22 cellular contexts compared by ENCODE assay signal in genomic region chr5:111172504-111172903, GRCh38.
DNase-seq lines count a peak whose midpoint lies in the region; TF ChIP-seq lines count a peak whose summit lies in the region.
"Had no signal": no experiment of that assay in that cellular context is flagged by ENCODE, and none has a peak within 500 bp of the region (broad histone marks: within the 10 kb centered on the region; RNA-seq: fewer than 3 reads in every experiment).

No MANE protein-coding gene starts in this region.

- H3K4me3 ChIP-seq in choroid plexus epithelial cell (ENCODE audit: low read depth, low read length), result no peak overlapping the region
- H3K4me3 ChIP-seq: colonic mucosa, left lung, upper lobe of right lung had no signal

- DNase-seq in stimulated activated CD4-positive, alpha-beta T cell treated with anti-CD3 and anti-CD28 coated beads, Interleukin-15, amount 100 ng/mL, for 24 hours, result peak; percentile 9
- DNase-seq in stimulated activated CD4-positive, alpha-beta T cell treated with anti-CD3 and anti-CD28 coated beads, Interleukin-12 subunit alpha, Interleukin-12 subunit beta, amount 100 ng/mL, for 4 hours, result no peak
- DNase-seq in NCI-H748 treated with DMSO at 0.1 percent for 48 hours (lab: John Stamatoyannopoulos, UW) (peak; percentile 20), choroid plexus epithelial cell (ENCODE audit: low read depth) (peak; percentile 11), CD1c-positive myeloid dendritic cell (ENCODE audit: extremely low spot score) (no peak), NOMO-1 (lab: John Stamatoyannopoulos, UW; ENCODE audit: unreplicated experiment in 2 of 2) (no peak), SKM-1 (lab: John Stamatoyannopoulos, UW; ENCODE audit: unreplicated experiment) (no peak)
- no peak for DNase-seq in NK-92 treated with Interleukin-12 subunit alpha and Interleukin-12 subunit beta, amount 100 ng/mL, for 24 hours (lab: John Stamatoyannopoulos, UW)
- DNase-seq: activated CD4-positive, CD25-positive, alpha-beta regulatory T cell; activated gamma-delta T cell; brain microvascular endothelial cell; colonic mucosa; effector memory CD4-positive, alpha-beta T cell; foreskin keratinocyte; KBM-7; left lung; naive thymus-derived CD4-positive, alpha-beta T cell; NCI-H187; NCI-H526; substantia nigra; T1000; upper lobe of right lung had no signal

- TF ChIP-seq CTCF in choroid plexus epithelial cell (conservative IDR thresholded peaks at IDR 0.05; ENCODE audit: low read depth, low read length), result no peak

Comparison
In these comparisons a context has a peak if more than half of its experiments do, and no peak if none do; other contexts are left out.
1. DNase-seq: peak in stimulated activated CD4-positive, alpha-beta T cell treated with anti-CD3 and anti-CD28 coated beads, Interleukin-15, amount 100 ng/mL, for 24 hours (single experiment), NCI-H748 treated with DMSO at 0.1 percent for 48 hours (single experiment) and choroid plexus epithelial cell (single experiment); none in stimulated activated CD4-positive, alpha-beta T cell treated with anti-CD3 and anti-CD28 coated beads, Interleukin-12 subunit alpha, Interleukin-12 subunit beta, amount 100 ng/mL, for 4 hours (single experiment), NK-92 treated with Interleukin-12 subunit alpha and Interleukin-12 subunit beta, amount 100 ng/mL, for 24 hours (single experiment), CD1c-positive myeloid dendritic cell (single experiment), NOMO-1 (0 of 2) and SKM-1 (single experiment).